20 cellular contexts compared by ENCODE assay signal in the genomic region with DNA sequence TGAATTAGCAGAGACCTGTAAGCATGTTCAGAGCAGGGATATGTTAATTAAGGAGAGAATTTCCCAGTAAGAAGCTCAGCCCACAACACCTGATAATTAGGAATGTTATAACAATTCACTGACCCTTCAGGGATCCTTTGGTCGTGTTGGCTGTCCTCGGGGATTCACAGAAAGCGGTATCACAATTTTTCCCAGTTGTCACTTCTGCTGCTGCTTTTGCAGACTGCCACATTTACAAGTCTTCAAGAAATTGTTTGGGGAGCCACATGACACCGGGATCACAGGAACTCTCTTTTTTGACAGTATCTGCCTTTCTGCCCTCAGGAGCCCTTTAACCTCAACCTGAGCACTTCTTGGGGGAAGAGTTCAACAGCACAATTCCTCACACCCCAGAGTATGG.
"Had no signal": no experiment of that assay in that cellular context is flagged by ENCODE, and none has a peak within 500 bp of the region (broad histone marks: within the 10 kb centered on the region; RNA-seq: fewer than 3 reads in every experiment).

No MANE protein-coding gene starts in this region.

- H3K4me2 ChIP-seq: SK-N-SH had no signal

- H3K27ac ChIP-seq: HL-60, RWPE1 had no signal

- H3K4me3 ChIP-seq: MG63 had no signal

- H3K27me3 ChIP-seq: MG63 had no signal

- DNase-seq: KBM-7, MG63, NCI-H1092 treated with DMSO at 0.1 percent for 48 hours, NCI-H1436, NCI-H187, NCI-H2029, NCI-H2081 treated with DMSO at 0.1 percent for 48 hours, NCI-H2171, NCI-H226, NCI-H446, NCI-H510A, NCI-H524 treated with DMSO at 0.1 percent for 48 hours, NCI-H69, NCI-H774, PC-3, SHP77, SK-N-SH had no signal

- ATAC-seq: Panc1, PC-3 had no signal

- H3K36me3 ChIP-seq: MG63 had no signal

- H3K9ac ChIP-seq: SK-N-SH had no signal

- H3K9me3 ChIP-seq: MG63, SK-N-SH had no signal
